ENCODE assay signal across 11 cellular contexts in genomic region chr10:11210211-11210922, GRCh38.
DNase-seq lines count a peak whose midpoint lies in the region; ATAC-seq and TF ChIP-seq lines count a peak whose summit lies in the region.
"Had no signal": no experiment of that assay in that cellular context is flagged by ENCODE, and none has a peak within 500 bp of the region (broad histone marks: within the 10 kb centered on the region; RNA-seq: fewer than 3 reads in every experiment).

No MANE protein-coding gene starts in this region.

- peaks cover 87% of the 10 kb centered on the region for H3K4me1 Mint-ChIP-seq in activated CD4-positive, alpha-beta T cell treated with anti-CD3 and anti-CD28 coated beads, Interleukin-2, amount 10 ng/mL, durations not matched to agents 24 days and 14 days
- H3K4me1 Mint-ChIP-seq in T-helper 17 cell: peaks cover 88% of the 10 kb centered on the region

- intact Hi-C loops in activated CD4-positive, alpha-beta T cell treated with anti-CD3 and anti-CD28 coated beads, Interleukin-2, amount 10 ng/mL, durations not matched to agents 24 days and 14 days (cut with micrococcal nuclease): no loop called here
- intact Hi-C loops in heart left ventricle (cut with DNase I): no loop called here
- intact Hi-C loops in spleen (cut with DNase I; ENCODE audit: low total_unique reads): no loop called here

- H3K4me3 ChIP-seq in heart left ventricle (no peak overlapping the region), spleen (peak overlapping the region in 1 of 8 donors; percentile 8), HAP-1 (no peak overlapping the region)

- no peaks in the 10 kb centered on the region for H3K9me3 Mint-ChIP-seq in activated CD4-positive, alpha-beta T cell treated with anti-CD3 and anti-CD28 coated beads, Interleukin-2, amount 10 ng/mL, durations not matched to agents 24 days and 14 days

- peak overlapping the region in 5 of 12 donors; percentile 29 to 54 (median 30) for H3K27ac ChIP-seq in heart left ventricle
- peak overlapping the region in 7 of 8 donors; percentile 8 to 64 (median 53) for H3K27ac ChIP-seq in spleen

- ATAC-seq in T-helper 17 cell (no peak), heart left ventricle (peak in 2 of 4 donors; percentile 58 to 60), HG03457 (IDR thresholded peaks at IDR 0.05; ENCODE audit: unreplicated experiment) (no peak)
- ATAC-seq: esophagus mucosa had no signal

- TF ChIP-seq CTCF in heart left ventricle (IDR thresholded peaks at IDR 0.05) (no peak), spleen (IDR thresholded peaks at IDR 0.05 in 8 of 11, conservative IDR thresholded peaks at IDR 0.05 in 3 of 11) (no peak)

- peak overlapping the region; percentile 97 for H3K27ac Mint-ChIP-seq in activated CD4-positive, alpha-beta T cell treated with anti-CD3 and anti-CD28 coated beads, Interleukin-2, amount 10 ng/mL, durations not matched to agents 24 days and 14 days
- peak overlapping the region; percentile 96 for H3K27ac Mint-ChIP-seq in T-helper 17 cell

- in situ Hi-C loops in HAP-1 (cut with MboI; ENCODE audit: low sequenced_read_pairs): no loop called here

- 52 to 63% (median 58%) methylated on average over 13 of the region's 13 CpGs for WGBS in heart left ventricle, 4 donors
- 21 to 34% (median 30%) methylated on average over 13 of the region's 13 CpGs for WGBS in spleen, 5 donors

- TF ChIP-seq POLR2A in heart left ventricle (IDR thresholded peaks at IDR 0.05) (no peak), spleen (IDR thresholded peaks at IDR 0.05) (no peak)

- no peak for DNase-seq in activated CD4-positive, alpha-beta T cell treated with anti-CD3 and anti-CD28 coated beads, Interleukin-2, amount 10 ng/mL, durations not matched to agents 24 days and 14 days
- no peak for DNase-seq in activated CD4-positive, alpha-beta T cell treated with anti-CD3 and anti-CD28 coated beads, Interleukin-2, amount 50 U/mL, for 4 hours
- DNase-seq in T-helper 17 cell (no peak), heart left ventricle (peak in 3 of 5 donors; percentile 42 to 50 (median 43)), spleen (no peak), HAP-1 (ENCODE audit: low spot score in 2 of 2) (no peak), DMS153 (lab: John Stamatoyannopoulos, UW) (no peak)
- DNase-seq: ACHN, activated gamma-delta T cell had no signal

- no peaks in the 10 kb centered on the region for H3K27me3 ChIP-seq in heart left ventricle
- no peaks in the 10 kb centered on the region for H3K27me3 ChIP-seq in spleen (replicated peaks in 1 of 7)
- H3K27me3 ChIP-seq in HAP-1 (ENCODE audit: low read depth): no peaks in the 10 kb centered on the region

- no peaks in the 10 kb centered on the region for H3K27me3 Mint-ChIP-seq in activated CD4-positive, alpha-beta T cell treated with anti-CD3 and anti-CD28 coated beads, Interleukin-2, amount 10 ng/mL, durations not matched to agents 24 days and 14 days
- H3K27me3 Mint-ChIP-seq in T-helper 17 cell: no peaks in the 10 kb centered on the region

- H3K9me3 ChIP-seq in T-helper 17 cell (ENCODE audit: control insufficient read depth, low read length, poor library complexity, severe bottlenecking) (no peaks in the 10 kb centered on the region), heart left ventricle (no peaks in the 10 kb centered on the region), spleen (no peaks in the 10 kb centered on the region), HAP-1 (no peaks in the 10 kb centered on the region)

- H3K4me1 ChIP-seq in heart left ventricle: peaks cover 6 to 94% (median 47%) of the 10 kb centered on the region in 12 donors
- peaks cover 38 to 100% (median 96%) of the 10 kb centered on the region in 6 donors for H3K4me1 ChIP-seq in spleen
- H3K4me1 ChIP-seq in HAP-1: peaks cover 9% of the 10 kb centered on the region

- H3K36me3 ChIP-seq in heart left ventricle (peaks cover 0 to 12% (median 0%) of the 10 kb centered on the region in 9 donors), spleen (peaks cover 0 to 68% (median 11%) of the 10 kb centered on the region in 6 donors), HAP-1 (replicated peaks) (no peaks in the 10 kb centered on the region)

- peaks cover 71% of the 10 kb centered on the region for H3K36me3 Mint-ChIP-seq in activated CD4-positive, alpha-beta T cell treated with anti-CD3 and anti-CD28 coated beads, Interleukin-2, amount 10 ng/mL, durations not matched to agents 24 days and 14 days (ENCODE audit: low read depth)
- H3K36me3 Mint-ChIP-seq in T-helper 17 cell (ENCODE audit: low read depth): peaks cover 6% of the 10 kb centered on the region

- peak overlapping the region; percentile 74 for H3K4me3 Mint-ChIP-seq in activated CD4-positive, alpha-beta T cell treated with anti-CD3 and anti-CD28 coated beads, Interleukin-2, amount 10 ng/mL, durations not matched to agents 24 days and 14 days
- H3K4me3 Mint-ChIP-seq in T-helper 17 cell: peak overlapping the region; percentile 88

Comparison
In these comparisons a context has a peak if more than half of its experiments do, and no peak if none do; other contexts are left out.
1. DNase-seq: peak in heart left ventricle (3 of 5); none in activated CD4-positive, alpha-beta T cell treated with anti-CD3 and anti-CD28 coated beads, Interleukin-2, amount 10 ng/mL, durations not matched to agents 24 days and 14 days (single experiment), activated CD4-positive, alpha-beta T cell treated with anti-CD3 and anti-CD28 coated beads, Interleukin-2, amount 50 U/mL, for 4 hours (0 of 2), T-helper 17 cell (0 of 3), spleen (single experiment), HAP-1 (0 of 2) and DMS153 (single experiment).